1 cellular context compared by ENCODE assay signal in genomic region chrX:46757593-46757992, GRCh38.
TF ChIP-seq lines count a peak whose summit lies in the region.

No MANE protein-coding gene starts in this region.

TF ChIP-seq in IMR-90, 13 proteins besides CTCF, POLR2A, EP300 and RAD21:
- TF ChIP-seq USF2 (IDR thresholded peaks at IDR 0.05; ENCODE audit: low read depth, low read length): no peak
